Comparison of ENCODE assay signal across 1 cellular context in genomic region chr5:34007675-34008600, GRCh38.
TF ChIP-seq lines count a peak whose summit lies in the region.

Gene AMACR (minus strand): TSS chr5:34008050. CDS start chr5:34008019, 31 bp downstream.

TF ChIP-seq in HEK293, 187 proteins besides CTCF, POLR2A, EP300 and RAD21 (continued from another document and continues in another):
- TF ChIP-seq ZNF18 (tag by site-specific recombination; IDR thresholded peaks at IDR 0.05) = no peak
- TF ChIP-seq ZNF155 (tag by site-specific recombination; IDR thresholded peaks at IDR 0.05) = no peak
- no peak for TF ChIP-seq OVOL3 (tag by site-specific recombination; IDR thresholded peaks at IDR 0.05)
- no peak for TF ChIP-seq ZNF302 (tag by site-specific recombination; IDR thresholded peaks at IDR 0.05; ENCODE audit: low read depth)
- TF ChIP-seq ZNF585B (tag by site-specific recombination; IDR thresholded peaks at IDR 0.05) = no peak
- no peak for TF ChIP-seq ZNF830 (tag by site-specific recombination; IDR thresholded peaks at IDR 0.05; ENCODE audit: low read depth)
- TF ChIP-seq ZNF837 (tag by site-specific recombination; IDR thresholded peaks at IDR 0.05) = peak; percentile 78; the same call in 1 of the 2 replicates
- peak; percentile 71 for TF ChIP-seq PBX3 (CRISPR knock-in tag; IDR thresholded peaks at IDR 0.05)
- peak; percentile 82 for TF ChIP-seq ZXDB (tag by site-specific recombination; IDR thresholded peaks at IDR 0.05)
- TF ChIP-seq ZNF239 (tag by site-specific recombination; IDR thresholded peaks at IDR 0.05) = peak; percentile 64; the same call in 1 of the 2 replicates
- no peak for TF ChIP-seq ZNF280C (tag by site-specific recombination; IDR thresholded peaks at IDR 0.05)
- no peak for TF ChIP-seq ZNF548 (tag by site-specific recombination; IDR thresholded peaks at IDR 0.05)
- TF ChIP-seq TSHZ1 (tag by site-specific recombination; IDR thresholded peaks at IDR 0.05; ENCODE audit: borderline replicate concordance) = 0 out of 2 replicates have a peak, but pooled peaks have one; percentile 24
- peak; percentile 91 for TF ChIP-seq ZBTB26 (tag by site-specific recombination; optimal IDR thresholded peaks at IDR 0.05)
- no peak for TF ChIP-seq ZNF777 (tag by site-specific recombination; IDR thresholded peaks at IDR 0.05; ENCODE audit: borderline replicate concordance)
- TF ChIP-seq HIC1 (tag by site-specific recombination; IDR thresholded peaks at IDR 0.05) = peak; percentile 89
- no peak for TF ChIP-seq SCRT1 (tag by site-specific recombination; IDR thresholded peaks at IDR 0.05; ENCODE audit: borderline replicate concordance)
- no peak for TF ChIP-seq GLI2 (tag by site-specific recombination; IDR thresholded peaks at IDR 0.05; ENCODE audit: borderline replicate concordance, low read depth)
- peak; percentile 60; the same call in 1 of the 2 replicates for TF ChIP-seq ZFP69B (tag by site-specific recombination; IDR thresholded peaks at IDR 0.05)
- peak; percentile 86 for TF ChIP-seq ZBTB11 (tag by site-specific recombination; conservative IDR thresholded peaks at IDR 0.05; ENCODE audit: low read depth)
- TF ChIP-seq ZNF677 (tag by site-specific recombination; IDR thresholded peaks at IDR 0.05) = no peak
- TF ChIP-seq RBAK (tag by site-specific recombination; IDR thresholded peaks at IDR 0.05) = no peak
- TF ChIP-seq ZNF132 (tag by site-specific recombination; IDR thresholded peaks at IDR 0.05; ENCODE audit: borderline replicate concordance) = no peak
- TF ChIP-seq ZNF398 (tag by site-specific recombination; IDR thresholded peaks at IDR 0.05) = peak; percentile 24; the same call in 1 of the 2 replicates
- TF ChIP-seq ZNF10 (tag by site-specific recombination; IDR thresholded peaks at IDR 0.05) = 0 out of 2 replicates have a peak, but pooled peaks have one; percentile 40
- TF ChIP-seq ZBTB49 (tag by site-specific recombination; IDR thresholded peaks at IDR 0.05; ENCODE audit: low read depth) = no peak
- peak; percentile 75 for TF ChIP-seq ZIC2 (tag by site-specific recombination; IDR thresholded peaks at IDR 0.05)
- TF ChIP-seq BCL11B (tag by site-specific recombination; IDR thresholded peaks at IDR 0.05; ENCODE audit: low read depth) = no peak
- no peak for TF ChIP-seq ZNF654 (tag by site-specific recombination; IDR thresholded peaks at IDR 0.05; ENCODE audit: low read depth)
- peak; percentile 93 for TF ChIP-seq ZNF2 (tag by site-specific recombination; IDR thresholded peaks at IDR 0.05)
- no peak for TF ChIP-seq ZNF184 (tag by site-specific recombination; IDR thresholded peaks at IDR 0.05)
- no peak for TF ChIP-seq ZNF211 (tag by site-specific recombination; IDR thresholded peaks at IDR 0.05; ENCODE audit: low read depth)
- TF ChIP-seq YY1 (tag by site-specific recombination; IDR thresholded peaks at IDR 0.05) = peak; percentile 82
- peak; percentile 77 for TF ChIP-seq SP7 (tag by site-specific recombination; IDR thresholded peaks at IDR 0.05)
- no peak for TF ChIP-seq ZNF558 (tag by site-specific recombination; IDR thresholded peaks at IDR 0.05)
- peak; percentile 99 for TF ChIP-seq ZBTB20 (tag by site-specific recombination; IDR thresholded peaks at IDR 0.05)
- no peak for TF ChIP-seq ZNF362 (tag by site-specific recombination; IDR thresholded peaks at IDR 0.05)
- TF ChIP-seq ZNF510 (tag by site-specific recombination; IDR thresholded peaks at IDR 0.05; ENCODE audit: insufficient replicate concordance) = no peak
